Comparison of ENCODE assay signal across 8 cellular contexts in the genomic region with DNA sequence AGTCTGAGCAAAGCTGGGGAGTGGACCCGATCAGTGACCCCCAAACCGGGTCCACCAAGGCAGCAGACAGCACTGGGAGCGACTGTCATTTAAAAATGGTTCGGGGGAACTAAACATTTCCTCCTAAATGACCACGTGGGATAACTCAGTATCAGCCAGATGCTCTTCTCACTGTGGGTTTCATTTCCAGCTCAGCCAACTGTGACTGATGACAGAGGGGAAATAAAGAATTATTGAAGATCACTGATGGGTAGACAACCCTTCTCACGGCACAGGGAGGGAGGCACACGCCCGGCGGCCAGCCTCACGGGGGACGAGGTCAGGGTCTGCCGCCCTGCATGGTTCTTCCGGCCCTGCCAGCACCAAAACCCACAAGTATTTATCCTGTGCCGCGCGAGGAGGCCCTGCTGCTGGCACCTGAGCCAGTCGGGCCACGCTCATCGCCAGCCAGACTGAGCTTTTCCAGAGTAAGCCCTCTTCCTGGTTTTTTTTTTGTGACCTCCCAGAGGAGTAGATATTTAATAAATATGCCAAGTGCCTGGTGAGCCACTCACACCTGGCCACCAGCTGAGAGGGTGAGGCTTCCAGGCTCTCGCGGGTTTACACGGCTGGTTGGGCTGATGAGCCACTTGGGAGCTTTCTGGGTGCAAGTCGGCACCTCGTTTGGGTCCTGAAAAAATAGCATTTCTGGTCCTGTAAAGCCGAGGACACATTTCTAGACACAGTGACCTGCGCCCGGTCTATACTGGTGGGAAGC. TPM values are rescaled to one million over a fixed set of nuclear protein-coding genes. Genes with fewer than 3 reads are reported as not detected.
A peak's percentile ranks its signal among the peaks of the same experiment; 100 is the strongest.
DNase-seq lines count a peak whose midpoint lies in the region; ATAC-seq and TF ChIP-seq lines count a peak whose summit lies in the region.

No MANE protein-coding gene starts in this region.

- H3K27me3 Mint-ChIP-seq in WTC11 (ENCODE audit: low read depth), result peaks cover 5% of the 10 kb centered on the region

- H3K4me1 Mint-ChIP-seq in WTC11, result peaks cover 32% of the 10 kb centered on the region

- peak; percentile 74 for DNase-seq in NOMO-1 treated with DMSO at 0.1 percent for 48 hours (lab: John Stamatoyannopoulos, UW; ENCODE audit: unreplicated experiment)
- no peak for DNase-seq in NOMO-1 treated with dmso at 0.1 percent for 144 hours (lab: John Stamatoyannopoulos, UW; ENCODE audit: unreplicated experiment)
- peak; percentile 82 for DNase-seq in NCI-H510A treated with DMSO at 0.1 percent for 48 hours (lab: John Stamatoyannopoulos, UW)
- peak; percentile 44 for DNase-seq in islet precursor cell
- no peak for DNase-seq in WTC11 (ENCODE audit: low spot score)
- no peak for DNase-seq in SHP77 treated with DMSO at 0.1 percent for 48 hours (lab: John Stamatoyannopoulos, UW)

- no peaks in the 10 kb centered on the region for H3K9me3 Mint-ChIP-seq in WTC11

- CTCF ChIA-PET in WTC11 (lab: Charles Lee), result interaction anchor here (0.5 to 2.7 kb wide), 2 partner anchors 20 to 1034 kb away, joined by 5 to 15 read pairs; no protein-coding TSS in a partner anchor

- ATAC-seq in HG02938 (IDR thresholded peaks at IDR 0.05; ENCODE audit: unreplicated experiment) (peak; percentile 62), WTC11 (no peak), HG02870 (IDR thresholded peaks at IDR 0.05; ENCODE audit: unreplicated experiment) (no peak)

- POLR2A ChIA-PET in WTC11 (lab: Charles Lee), result interaction anchor here (0.6 kb wide), 1 partner anchor 74 kb away, joined by 3 read pairs; no protein-coding TSS in a partner anchor

- no peak overlapping the region for H3K4me3 Mint-ChIP-seq in WTC11

- TF ChIP-seq CTCF in WTC11 (IDR thresholded peaks at IDR 0.05), result no peak

- no peak overlapping the region for H3K27ac Mint-ChIP-seq in WTC11

- H3K36me3 Mint-ChIP-seq in WTC11, result no peaks in the 10 kb centered on the region

TF ChIP-seq in WTC11, 78 proteins besides CTCF, POLR2A, EP300 and RAD21:
- TF ChIP-seq MXD4 (CRISPR knock-in tag; IDR thresholded peaks at IDR 0.05; ENCODE audit: borderline replicate concordance), result no peak
- TF ChIP-seq ZNF416 (CRISPR knock-in tag; IDR thresholded peaks at IDR 0.05), result no peak
- TF ChIP-seq NR1H2 (CRISPR knock-in tag; IDR thresholded peaks at IDR 0.05), result no peak
- no peak for TF ChIP-seq ZNF317 (CRISPR knock-in tag; IDR thresholded peaks at IDR 0.05; ENCODE audit: borderline replicate concordance, low read depth)
- TF ChIP-seq EMX1 (CRISPR knock-in tag; IDR thresholded peaks at IDR 0.05), result no peak
- TF ChIP-seq CREM (CRISPR knock-in tag; IDR thresholded peaks at IDR 0.05), result no peak
- no peak for TF ChIP-seq PRRX2 (CRISPR knock-in tag; IDR thresholded peaks at IDR 0.05)
- no peak for TF ChIP-seq ZBTB21 (CRISPR knock-in tag; IDR thresholded peaks at IDR 0.05; ENCODE audit: borderline replicate concordance)
- no peak for TF ChIP-seq E2F1 (CRISPR knock-in tag; IDR thresholded peaks at IDR 0.05)
- TF ChIP-seq SP1 (CRISPR knock-in tag; conservative IDR thresholded peaks at IDR 0.05), result no peak
- TF ChIP-seq, protein P1, sequence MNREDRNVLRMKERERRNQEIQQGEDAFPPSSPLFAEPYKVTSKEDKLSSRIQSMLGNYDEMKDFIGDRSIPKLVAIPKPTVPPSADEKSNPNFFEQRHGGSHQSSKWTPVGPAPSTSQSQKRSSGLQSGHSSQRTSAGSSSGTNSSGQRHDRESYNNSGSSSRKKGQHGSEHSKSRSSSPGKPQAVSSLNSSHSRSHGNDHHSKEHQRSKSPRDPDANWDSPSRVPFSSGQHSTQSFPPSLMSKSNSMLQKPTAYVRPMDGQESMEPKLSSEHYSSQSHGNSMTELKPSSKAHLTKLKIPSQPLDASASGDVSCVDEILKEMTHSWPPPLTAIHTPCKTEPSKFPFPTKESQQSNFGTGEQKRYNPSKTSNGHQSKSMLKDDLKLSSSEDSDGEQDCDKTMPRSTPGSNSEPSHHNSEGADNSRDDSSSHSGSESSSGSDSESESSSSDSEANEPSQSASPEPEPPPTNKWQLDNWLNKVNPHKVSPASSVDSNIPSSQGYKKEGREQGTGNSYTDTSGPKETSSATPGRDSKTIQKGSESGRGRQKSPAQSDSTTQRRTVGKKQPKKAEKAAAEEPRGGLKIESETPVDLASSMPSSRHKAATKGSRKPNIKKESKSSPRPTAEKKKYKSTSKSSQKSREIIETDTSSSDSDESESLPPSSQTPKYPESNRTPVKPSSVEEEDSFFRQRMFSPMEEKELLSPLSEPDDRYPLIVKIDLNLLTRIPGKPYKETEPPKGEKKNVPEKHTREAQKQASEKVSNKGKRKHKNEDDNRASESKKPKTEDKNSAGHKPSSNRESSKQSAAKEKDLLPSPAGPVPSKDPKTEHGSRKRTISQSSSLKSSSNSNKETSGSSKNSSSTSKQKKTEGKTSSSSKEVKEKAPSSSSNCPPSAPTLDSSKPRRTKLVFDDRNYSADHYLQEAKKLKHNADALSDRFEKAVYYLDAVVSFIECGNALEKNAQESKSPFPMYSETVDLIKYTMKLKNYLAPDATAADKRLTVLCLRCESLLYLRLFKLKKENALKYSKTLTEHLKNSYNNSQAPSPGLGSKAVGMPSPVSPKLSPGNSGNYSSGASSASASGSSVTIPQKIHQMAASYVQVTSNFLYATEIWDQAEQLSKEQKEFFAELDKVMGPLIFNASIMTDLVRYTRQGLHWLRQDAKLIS (CRISPR knock-in tag; IDR thresholded peaks at IDR 0.05; ENCODE audit: borderline replicate concordance), result no peak
- TF ChIP-seq RELA (CRISPR knock-in tag; IDR thresholded peaks at IDR 0.05; ENCODE audit: borderline replicate concordance), result no peak
- TF ChIP-seq NR2C2 (CRISPR knock-in tag; IDR thresholded peaks at IDR 0.05), result no peak
- TF ChIP-seq ZNF232 (CRISPR knock-in tag; IDR thresholded peaks at IDR 0.05), result no peak
- no peak for TF ChIP-seq ZNF263 (CRISPR knock-in tag; IDR thresholded peaks at IDR 0.05; ENCODE audit: low read depth)
- TF ChIP-seq HMGA2 (CRISPR knock-in tag; IDR thresholded peaks at IDR 0.05), result no peak
- TF ChIP-seq FOXK1 (CRISPR knock-in tag; IDR thresholded peaks at IDR 0.05), result no peak
- TF ChIP-seq ESRRA (CRISPR knock-in tag; IDR thresholded peaks at IDR 0.05; ENCODE audit: borderline replicate concordance), result no peak
- TF ChIP-seq, protein P2, sequence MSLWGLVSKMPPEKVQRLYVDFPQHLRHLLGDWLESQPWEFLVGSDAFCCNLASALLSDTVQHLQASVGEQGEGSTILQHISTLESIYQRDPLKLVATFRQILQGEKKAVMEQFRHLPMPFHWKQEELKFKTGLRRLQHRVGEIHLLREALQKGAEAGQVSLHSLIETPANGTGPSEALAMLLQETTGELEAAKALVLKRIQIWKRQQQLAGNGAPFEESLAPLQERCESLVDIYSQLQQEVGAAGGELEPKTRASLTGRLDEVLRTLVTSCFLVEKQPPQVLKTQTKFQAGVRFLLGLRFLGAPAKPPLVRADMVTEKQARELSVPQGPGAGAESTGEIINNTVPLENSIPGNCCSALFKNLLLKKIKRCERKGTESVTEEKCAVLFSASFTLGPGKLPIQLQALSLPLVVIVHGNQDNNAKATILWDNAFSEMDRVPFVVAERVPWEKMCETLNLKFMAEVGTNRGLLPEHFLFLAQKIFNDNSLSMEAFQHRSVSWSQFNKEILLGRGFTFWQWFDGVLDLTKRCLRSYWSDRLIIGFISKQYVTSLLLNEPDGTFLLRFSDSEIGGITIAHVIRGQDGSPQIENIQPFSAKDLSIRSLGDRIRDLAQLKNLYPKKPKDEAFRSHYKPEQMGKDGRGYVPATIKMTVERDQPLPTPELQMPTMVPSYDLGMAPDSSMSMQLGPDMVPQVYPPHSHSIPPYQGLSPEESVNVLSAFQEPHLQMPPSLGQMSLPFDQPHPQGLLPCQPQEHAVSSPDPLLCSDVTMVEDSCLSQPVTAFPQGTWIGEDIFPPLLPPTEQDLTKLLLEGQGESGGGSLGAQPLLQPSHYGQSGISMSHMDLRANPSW (CRISPR knock-in tag; conservative IDR thresholded peaks at IDR 0.05; ENCODE audit: low read depth), result no peak

RNA-seq across cellular contexts. Expression of gene MELTF, which starts 6.2 kb away (rescaled TPM):
- 7.3 to 9.5 TPM (median 8.7 TPM) in 3 replicates for total RNA-seq in WTC11 (2021)

RNA-seq across cellular contexts. Expression of gene PIGZ, which starts 54.8 kb away (rescaled TPM):
- total RNA-seq in WTC11 (2021), result 0.21 to 0.55 TPM (median 0.37 TPM) in 3 replicates

Comparison
In these comparisons a context has a peak if more than half of its experiments do, and no peak if none do; other contexts are left out.
1. DNase-seq: peak in NOMO-1 treated with DMSO at 0.1 percent for 48 hours (single experiment), NCI-H510A treated with DMSO at 0.1 percent for 48 hours (single experiment) and islet precursor cell (single experiment); none in NOMO-1 treated with dmso at 0.1 percent for 144 hours (single experiment), WTC11 (single experiment) and SHP77 treated with DMSO at 0.1 percent for 48 hours (single experiment).